2 cellular contexts compared by ENCODE assay signal in genomic region chr17:81444610-81445339, GRCh38.
TF ChIP-seq lines count a peak whose summit lies in the region.

No MANE protein-coding gene starts in this region.

TF ChIP-seq in HCT116, 20 proteins besides CTCF, POLR2A, EP300 and RAD21:
- TF ChIP-seq CEBPB (IDR thresholded peaks at IDR 0.05; ENCODE audit: low read depth) = no peak
- TF ChIP-seq REST (IDR thresholded peaks at IDR 0.05; ENCODE audit: low read depth) = no peak
- no peak for TF ChIP-seq EZH2phosphoT487 (IDR thresholded peaks at IDR 0.05; ENCODE audit: borderline replicate concordance)
- no peak for TF ChIP-seq SP1 (IDR thresholded peaks at IDR 0.05; ENCODE audit: low read depth)
- TF ChIP-seq TCF7L2 (IDR thresholded peaks at IDR 0.05; ENCODE audit: borderline replicate concordance, extremely low read depth, insufficient read depth, insufficient read length) = no peak
- no peak for TF ChIP-seq JUND (IDR thresholded peaks at IDR 0.05)
- TF ChIP-seq SIN3A (IDR thresholded peaks at IDR 0.05; ENCODE audit: low read depth) = no peak
- TF ChIP-seq ELF1 (IDR thresholded peaks at IDR 0.05; ENCODE audit: borderline replicate concordance, low read depth) = no peak
- TF ChIP-seq YY1 (IDR thresholded peaks at IDR 0.05; ENCODE audit: extremely low read depth, insufficient replicate concordance, low read depth, low read length) = no peak
- no peak for TF ChIP-seq EGR1 (IDR thresholded peaks at IDR 0.05; ENCODE audit: low read depth)
- TF ChIP-seq SRF (IDR thresholded peaks at IDR 0.05; ENCODE audit: low read depth) = no peak
- no peak for TF ChIP-seq POLR2AphosphoS5 (IDR thresholded peaks at IDR 0.05; ENCODE audit: low read depth, low read length)
- TF ChIP-seq CBX3 (IDR thresholded peaks at IDR 0.05; ENCODE audit: low read depth) = no peak
- no peak for TF ChIP-seq FOSL1 (IDR thresholded peaks at IDR 0.05; ENCODE audit: low read depth)
- TF ChIP-seq ZFX (IDR thresholded peaks at IDR 0.05) = no peak
- no peak for TF ChIP-seq MAX (IDR thresholded peaks at IDR 0.05)
- TF ChIP-seq ZNF274 (IDR thresholded peaks at IDR 0.05; ENCODE audit: low read depth, low read length) = no peak

TF ChIP-seq in K562, 482 proteins besides CTCF, POLR2A, EP300 and RAD21:
- TF ChIP-seq XRCC4 (IDR thresholded peaks at IDR 0.05; ENCODE audit: extremely low read depth, insufficient read depth, insufficient read length) = no peak
- TF ChIP-seq ZBTB40 (IDR thresholded peaks at IDR 0.05) = no peak
- TF ChIP-seq ZBTB40 (CRISPR knock-in tag; IDR thresholded peaks at IDR 0.05) = no peak
- TF ChIP-seq SIN3A (IDR thresholded peaks at IDR 0.05; ENCODE audit: borderline replicate concordance in 2 of 2, control insufficient read depth in 1 of 2, low read depth in 2 of 2, low read length in 2 of 2) = no peak
- TF ChIP-seq ZNF197 (CRISPR knock-in tag; IDR thresholded peaks at IDR 0.05; ENCODE audit: low read depth) = no peak
- no peak for TF ChIP-seq ZZZ3 (IDR thresholded peaks at IDR 0.05)
- TF ChIP-seq POLR2G (IDR thresholded peaks at IDR 0.05; ENCODE audit: low read depth, low read length) = peak; percentile 19
- no peak for TF ChIP-seq PURB (CRISPR knock-in tag; IDR thresholded peaks at IDR 0.05; ENCODE audit: low read depth)
- TF ChIP-seq ARNT (IDR thresholded peaks at IDR 0.05) = no peak
- peak; percentile 35 for TF ChIP-seq EGR1 (conservative IDR thresholded peaks at IDR 0.05)
- TF ChIP-seq ZNF75A (CRISPR knock-in tag; IDR thresholded peaks at IDR 0.05) = no peak
